ENCODE assay signal across 8 cellular contexts in genomic region chr1:203702130-203702577, GRCh38.
DNase-seq lines count a peak whose midpoint lies in the region; ATAC-seq and TF ChIP-seq lines count a peak whose summit lies in the region.

No MANE protein-coding gene starts in this region.

- H3K4me1 ChIP-seq in GM23338 (ENCODE audit: insufficient read depth) (no peaks in the 10 kb centered on the region), neutrophil (ENCODE audit: control insufficient read depth in 1 of 2, insufficient read depth in 1 of 2, low read depth in 1 of 2, low read length in 1 of 2) (peaks cover 10% of the 10 kb centered on the region in 2 experiments), suprapubic skin (no peaks in the 10 kb centered on the region)

- H3K27me3 Mint-ChIP-seq in GM23338 (ENCODE audit: insufficient read depth, low read depth, poor library complexity): no peaks in the 10 kb centered on the region
- no peaks in the 10 kb centered on the region for H3K27me3 Mint-ChIP-seq in activated T-cell treated with anti-CD3 and anti-CD28 coated beads, Interleukin-2, amount 50 U/mL, for 72 hours (ENCODE audit: low read depth)

- H3K36me3 Mint-ChIP-seq in GM23338 (ENCODE audit: low read depth): no peaks in the 10 kb centered on the region; the same call in 2 of the 3 replicates
- peaks cover 5 to 12% of the 10 kb centered on the region in 2 donors for H3K36me3 Mint-ChIP-seq in activated T-cell treated with anti-CD3 and anti-CD28 coated beads, Interleukin-2, amount 50 U/mL, for 72 hours (ENCODE audit: insufficient read depth in 2 of 2)

- H4K20me1 ChIP-seq in GM23338 (replicated peaks; ENCODE audit: insufficient read depth): no peaks in the 10 kb centered on the region

- H3K27me3 ChIP-seq in GM23338 (ENCODE audit: insufficient read depth) (no peaks in the 10 kb centered on the region), neutrophil (no peaks in the 10 kb centered on the region), suprapubic skin (no peaks in the 10 kb centered on the region)

- H3K27ac Mint-ChIP-seq in GM23338: no peak overlapping the region
- H3K27ac Mint-ChIP-seq in activated T-cell treated with anti-CD3 and anti-CD28 coated beads, Interleukin-2, amount 50 U/mL, for 72 hours: peak overlapping the region; percentile 5

- H3K9me3 ChIP-seq in neutrophil (no peaks in the 10 kb centered on the region), suprapubic skin (no peaks in the 10 kb centered on the region)

- H3K4me2 ChIP-seq in GM23338: no peak overlapping the region

- no peaks in the 10 kb centered on the region; the same call in 1 of the 3 replicates for H3K4me1 Mint-ChIP-seq in GM23338
- H3K4me1 Mint-ChIP-seq in activated T-cell treated with anti-CD3 and anti-CD28 coated beads, Interleukin-2, amount 50 U/mL, for 72 hours (ENCODE audit: low read depth): peaks cover 8% of the 10 kb centered on the region

- no peak for TF ChIP-seq EP300 in suprapubic skin (IDR thresholded peaks at IDR 0.05)

- H3K36me3 ChIP-seq in GM23338 (ENCODE audit: insufficient read depth): no peaks in the 10 kb centered on the region
- H3K36me3 ChIP-seq in neutrophil: peaks cover 68% of the 10 kb centered on the region
- peaks cover 81% of the 10 kb centered on the region for H3K36me3 ChIP-seq in suprapubic skin

- WGBS in suprapubic skin: 100% methylated on average over 1 of the region's 1 CpG

- H3K79me2 ChIP-seq in GM23338 (replicated peaks; ENCODE audit: insufficient read depth): no peaks in the 10 kb centered on the region

- H3K4me3 ChIP-seq in AG10803 (ENCODE audit: low read length): no peak overlapping the region
- no peak overlapping the region for H3K4me3 ChIP-seq in GM23338
- no peak overlapping the region for H3K4me3 ChIP-seq in neutrophil (ENCODE audit: low read depth in 1 of 2, low read length in 1 of 2)
- H3K4me3 ChIP-seq in suprapubic skin: no peak overlapping the region

- no peaks in the 10 kb centered on the region; the same call in 2 of the 3 replicates for H3K9me3 Mint-ChIP-seq in GM23338
- no peaks in the 10 kb centered on the region for H3K9me3 Mint-ChIP-seq in activated T-cell treated with anti-CD3 and anti-CD28 coated beads, Interleukin-2, amount 50 U/mL, for 72 hours

- H3K9me2 ChIP-seq in GM23338 (ENCODE audit: insufficient read depth): no peaks in the 10 kb centered on the region

- no peaks in the 10 kb centered on the region for H3F3A ChIP-seq in GM23338 (replicated peaks; ENCODE audit: low read depth)

- DNase-seq in AG10803 (ENCODE audit: low read depth): peak; percentile 42
- peak; percentile 86 for DNase-seq in GM23338 (ENCODE audit: low spot score)
- DNase-seq in OCI-M1 (lab: John Stamatoyannopoulos, UW): peak; percentile 85
- peak; percentile 55 to 66 for DNase-seq in activated T-cell treated with anti-CD3 and anti-CD28 coated beads, Interleukin-2, amount 50 U/mL, for 72 hours
- DNase-seq in fibroblast of the conjunctiva (ENCODE audit: low read depth): peak; percentile 41
- no peak for DNase-seq in suprapubic skin (ENCODE audit: low spot score in 2 of 2)

- H3K4me3 Mint-ChIP-seq in GM23338: no peak overlapping the region
- H3K4me3 Mint-ChIP-seq in activated T-cell treated with anti-CD3 and anti-CD28 coated beads, Interleukin-2, amount 50 U/mL, for 72 hours: no peak overlapping the region

- no peak overlapping the region for H3K27ac ChIP-seq in GM23338 (ENCODE audit: low read depth)
- H3K27ac ChIP-seq in neutrophil: no peak overlapping the region
- no peak overlapping the region for H3K27ac ChIP-seq in suprapubic skin

- no peak overlapping the region for H2AFZ ChIP-seq in GM23338

- no peak for TF ChIP-seq POLR2A in suprapubic skin (IDR thresholded peaks at IDR 0.05)

- ATAC-seq in GM23338 (peak; percentile 97), HG02938 (IDR thresholded peaks at IDR 0.05; ENCODE audit: unreplicated experiment) (no peak)
- ATAC-seq in activated T-cell treated with anti-CD3 and anti-CD28 coated beads, Interleukin-2, amount 50 U/mL, for 72 hours (replicated peaks in 1 of 2): peak; percentile 62 to 75

- TF ChIP-seq CTCF in AG10803 (conservative IDR thresholded peaks at IDR 0.05; ENCODE audit: low read length): peak; percentile 91
- TF ChIP-seq CTCF in GM23338 (conservative IDR thresholded peaks at IDR 0.05; ENCODE audit: low read depth in 2 of 2): peak; percentile 98
- peak; percentile 82 for TF ChIP-seq CTCF in neutrophil (IDR thresholded peaks at IDR 0.05)
- TF ChIP-seq CTCF in suprapubic skin (IDR thresholded peaks at IDR 0.05): peak; percentile 65 to 86

TF ChIP-seq in GM23338, 12 proteins besides CTCF, POLR2A, EP300 and RAD21 (continues in another document):
- TF ChIP-seq ZNF331 (CRISPR knock-in tag; IDR thresholded peaks at IDR 0.05; ENCODE audit: low read depth) (no peak), POLR2AphosphoS5 (IDR thresholded peaks at IDR 0.05; ENCODE audit: low read depth) (no peak), JUNB (IDR thresholded peaks at IDR 0.05; ENCODE audit: unreplicated experiment) (no peak), EZH2 (IDR thresholded peaks at IDR 0.05; ENCODE audit: low read depth, unreplicated experiment) (no peak), ETS1 (IDR thresholded peaks at IDR 0.05) (no peak), ZNF114 (CRISPR knock-in tag; IDR thresholded peaks at IDR 0.05) (no peak), STAT1 (IDR thresholded peaks at IDR 0.05; ENCODE audit: unreplicated experiment) (no peak), NANOG (IDR thresholded peaks at IDR 0.05; ENCODE audit: borderline replicate concordance) (no peak), EZH2phosphoT487 (IDR thresholded peaks at IDR 0.05; ENCODE audit: unreplicated experiment) (no peak), CREB1 (CRISPR knock-in tag; IDR thresholded peaks at IDR 0.05; ENCODE audit: low read depth) (no peak), REST (IDR thresholded peaks at IDR 0.05; ENCODE audit: unreplicated experiment) (no peak)

Comparison
In these comparisons a context has a peak if more than half of its experiments do, and no peak if none do; other contexts are left out.
1. DNase-seq: peak in AG10803 (single experiment), GM23338 (single experiment), OCI-M1 (single experiment), activated T-cell treated with anti-CD3 and anti-CD28 coated beads, Interleukin-2, amount 50 U/mL, for 72 hours (2 of 2) and fibroblast of the conjunctiva (single experiment); none in suprapubic skin (0 of 2).
2. Peak in every context shown above with its lines, with median percentiles within 50 percentile points of each other: CTCF ChIP-seq.